In genomic region chr7:126988022-126988421, GRCh38 we compare ENCODE assay signal across 3 cellular contexts.
"Had no signal": no experiment of that assay in that cellular context is flagged by ENCODE, and none has a peak within 500 bp of the region (broad histone marks: within the 10 kb centered on the region; RNA-seq: fewer than 3 reads in every experiment).

No MANE protein-coding gene starts in this region.

- DNase-seq: GDM1, GF-D8 had no signal

- H3K4me3 ChIP-seq: GM12878 had no signal
